Comparison of ENCODE assay signal across 24 cellular contexts in the genomic region with DNA sequence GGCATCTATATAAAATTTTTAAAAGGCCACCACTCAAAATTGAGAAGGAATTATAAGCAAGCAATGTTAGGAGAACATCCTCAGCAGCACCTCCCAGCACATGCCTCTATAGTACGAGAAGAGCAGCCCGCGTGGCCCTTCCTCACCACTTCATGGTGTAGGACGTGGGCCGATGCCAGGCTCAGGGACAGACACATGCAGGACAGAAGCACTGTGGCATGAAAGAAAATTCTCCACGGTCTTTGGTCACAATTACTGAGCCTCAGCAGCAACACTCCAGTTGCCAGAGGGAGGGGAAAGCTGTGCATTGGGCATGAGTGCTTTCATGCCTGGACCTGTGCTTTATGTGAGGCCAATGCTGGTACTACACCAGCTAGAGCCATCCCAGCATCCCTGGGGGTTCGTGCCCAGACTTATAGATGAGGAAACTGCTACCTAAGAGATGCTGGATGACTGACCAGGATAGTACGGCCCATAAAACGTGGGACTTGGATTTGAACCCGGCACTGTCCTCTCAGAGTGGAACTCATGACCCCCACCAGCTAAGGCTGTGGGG.
A peak's percentile ranks its signal among the peaks of the same experiment; 100 is the strongest.
DNase-seq lines count a peak whose midpoint lies in the region; ATAC-seq and TF ChIP-seq lines count a peak whose summit lies in the region.
"Had no signal": no experiment of that assay in that cellular context is flagged by ENCODE, and none has a peak within 500 bp of the region (broad histone marks: within the 10 kb centered on the region; RNA-seq: fewer than 3 reads in every experiment).

No MANE protein-coding gene starts in this region.

- H3K27me3 ChIP-seq in GM23248 (replicated peaks; ENCODE audit: insufficient read depth), result no peaks in the 10 kb centered on the region
- H3K27me3 ChIP-seq in skeletal muscle tissue (ENCODE audit: control insufficient read depth in 3 of 3, insufficient read depth in 3 of 3, low read length in 3 of 3), result peaks cover 0 to 10% (median 3%) of the 10 kb centered on the region in 3 donors
- H3K27me3 ChIP-seq in CD4-positive, alpha-beta memory T cell (ENCODE audit: insufficient read depth, low read length), result no peaks in the 10 kb centered on the region
- H3K27me3 ChIP-seq: body of pancreas, neutrophil had no signal

- H3K9ac ChIP-seq in GM23248 (peak overlapping the region; percentile 68), skeletal muscle tissue (ENCODE audit: low read depth in 1 of 3, low read length in 3 of 3) (no peak overlapping the region)

- H3K27me3 Mint-ChIP-seq in brain, result peaks cover 11% of the 10 kb centered on the region
- H3K27me3 Mint-ChIP-seq in CD4-positive, alpha-beta memory T cell, result no peaks in the 10 kb centered on the region
- H3K27me3 Mint-ChIP-seq: B cell; CD8-positive, alpha-beta memory T cell; memory B cell had no signal

- H3K9me3 Mint-ChIP-seq in brain, result peaks cover 0 to 3% (median 0%) of the 10 kb centered on the region in 5 experiments
- no peaks in the 10 kb centered on the region for H3K9me3 Mint-ChIP-seq in CD4-positive, alpha-beta memory T cell
- H3K9me3 Mint-ChIP-seq: memory B cell had no signal

- no peaks in the 10 kb centered on the region for H4K20me1 ChIP-seq in GM23248 (ENCODE audit: insufficient read depth)

- WGBS in GM23248 (ENCODE audit: low coverage in 1 of 2, low lambda C conversion rate in 2 of 2, missing lambda C conversion rate in 2 of 2), 2 experiments, result 92% methylated on average over 10 of the region's 10 CpGs

- H3K36me3 ChIP-seq in GM23248 (ENCODE audit: low read depth) (no peaks in the 10 kb centered on the region), skeletal muscle tissue (ENCODE audit: control insufficient read depth in 3 of 3, insufficient read depth in 3 of 3, low read length in 3 of 3) (no peaks in the 10 kb centered on the region), mucosa of descending colon (ENCODE audit: low read depth) (no peaks in the 10 kb centered on the region)
- no peaks in the 10 kb centered on the region for H3K36me3 ChIP-seq in CD4-positive, alpha-beta memory T cell (ENCODE audit: insufficient read depth, low read length)
- H3K36me3 ChIP-seq: left lung, neutrophil, prostate gland, thoracic aorta had no signal

- H3K36me3 Mint-ChIP-seq in brain, result no peaks in the 10 kb centered on the region
- no peaks in the 10 kb centered on the region for H3K36me3 Mint-ChIP-seq in CD4-positive, alpha-beta memory T cell
- H3K36me3 Mint-ChIP-seq: CD8-positive, alpha-beta memory T cell; memory B cell had no signal

- H3K79me2 ChIP-seq in GM23248 (ENCODE audit: insufficient read depth), result peaks cover 75% of the 10 kb centered on the region

- H2AFZ ChIP-seq in GM23248, result no peak overlapping the region; the same call in 1 of the 2 replicates

- H3K4me1 ChIP-seq in GM23248 (ENCODE audit: insufficient read depth) (peaks cover 36% of the 10 kb centered on the region), skeletal muscle tissue (ENCODE audit: control insufficient read depth in 3 of 3, insufficient read depth in 3 of 3, low read length in 3 of 3) (peaks cover 0 to 11% (median 0%) of the 10 kb centered on the region in 3 donors), mucosa of descending colon (ENCODE audit: low read depth) (no peaks in the 10 kb centered on the region)
- no peaks in the 10 kb centered on the region for H3K4me1 ChIP-seq in CD4-positive, alpha-beta memory T cell (ENCODE audit: insufficient read depth, low read length)
- H3K4me1 ChIP-seq: body of pancreas, left lung, prostate gland had no signal

- intact Hi-C loops in CD4-positive, alpha-beta memory T cell (cut with micrococcal nuclease), result no loop called here
- intact Hi-C loops in mucosa of descending colon (cut with DNase I, micrococcal nuclease), result no loop called here

- POLR2A ChIA-PET in CD4-positive, alpha-beta memory T cell (lab: Charles Lee; ENCODE audit: partially characterized antibody), result no interaction called here

- no peak for ATAC-seq in mucosa of descending colon
- ATAC-seq: body of pancreas had no signal

- no peak for DNase-seq in GM23248
- DNase-seq in kidney tubule cell (ENCODE audit: low spot score), result peak; percentile 51
- DNase-seq in CD4-positive, alpha-beta memory T cell, result no peak
- DNase-seq in ureter (ENCODE audit: low spot score), result no peak
- DNase-seq in mucosa of descending colon, result no peak
- no peak for DNase-seq in GM19240 (ENCODE audit: insufficient read length, low spot score)
- DNase-seq: ACHN; activated CD4-positive, alpha-beta T cell treated with anti-CD3 and anti-CD28 coated beads, Interleukin-2, amount 50 U/mL, for 48 hours; activated CD4-positive, CD25-positive, alpha-beta regulatory T cell treated with anti-CD3 and anti-CD28 coated beads, Interleukin-2, amount 50 U/mL, for 72 hours; activated naive CD4-positive, alpha-beta T cell treated with Interleukin-2 at 50 U/mL for 16 hours; body of pancreas; CD8-positive, alpha-beta memory T cell; DMS 273 treated with DMSO at 0.1 percent for 48 hours; glutamatergic neuron; NCI-H1694 treated with DMSO at 0.1 percent for 48 hours; stimulated activated naive CD4-positive, alpha-beta T cell had no signal

- CTCF ChIA-PET in CD4-positive, alpha-beta memory T cell (lab: Charles Lee; ENCODE audit: partially characterized antibody), result no interaction called here

- in situ Hi-C loops in GM23248 (cut with MboI), result no loop called here

- no peaks in the 10 kb centered on the region for H3K9me3 ChIP-seq in GM23248 (ENCODE audit: low read depth)
- no peaks in the 10 kb centered on the region for H3K9me3 ChIP-seq in skeletal muscle tissue (ENCODE audit: control insufficient read depth in 3 of 3, low read length in 3 of 3)
- H3K9me3 ChIP-seq in CD4-positive, alpha-beta memory T cell (ENCODE audit: control insufficient read depth in 1 of 2, low read length in 2 of 2), result no peaks in the 10 kb centered on the region
- H3K9me3 ChIP-seq in mucosa of descending colon, result no peaks in the 10 kb centered on the region
- H3K9me3 ChIP-seq: body of pancreas, left lung, neutrophil, prostate gland, thoracic aorta had no signal

- H3K9me2 ChIP-seq in GM23248 (ENCODE audit: insufficient read depth), result no peaks in the 10 kb centered on the region

- H3K4me2 ChIP-seq in GM23248 (ENCODE audit: unreplicated experiment), result peak overlapping the region; percentile 67

- TF ChIP-seq CTCF in brain (conservative IDR thresholded peaks at IDR 0.05), result no peak
- TF ChIP-seq CTCF in mucosa of descending colon (IDR thresholded peaks at IDR 0.05), result no peak

- no peak overlapping the region for H3K4me3 Mint-ChIP-seq in brain
- H3K4me3 Mint-ChIP-seq in CD4-positive, alpha-beta memory T cell, result no peak overlapping the region
- H3K4me3 Mint-ChIP-seq: B cell; CD8-positive, alpha-beta memory T cell; memory B cell had no signal

- H3K4me3 ChIP-seq in GM23248 (no peak overlapping the region), skeletal muscle tissue (ENCODE audit: low read length in 3 of 3) (no peak overlapping the region), mucosa of descending colon (no peak overlapping the region)
- no peak overlapping the region for H3K4me3 ChIP-seq in CD4-positive, alpha-beta memory T cell (ENCODE audit: low read length in 2 of 2)
- H3K4me3 ChIP-seq: body of pancreas, left lung, prostate gland, thoracic aorta had no signal

- peaks cover 45% of the 10 kb centered on the region for H3F3A ChIP-seq in GM23248 (ENCODE audit: insufficient read depth)

- peak overlapping the region; percentile 81 for H3K27ac ChIP-seq in GM23248
- peak overlapping the region; percentile 60 for H3K27ac ChIP-seq in skeletal muscle tissue (ENCODE audit: low read depth, low read length)
- no peak overlapping the region for H3K27ac ChIP-seq in CD4-positive, alpha-beta memory T cell (ENCODE audit: low read depth, low read length)
- H3K27ac ChIP-seq: body of pancreas, neutrophil, prostate gland, thoracic aorta had no signal

- peaks cover 32% of the 10 kb centered on the region for H3K4me1 Mint-ChIP-seq in brain
- H3K4me1 Mint-ChIP-seq in CD4-positive, alpha-beta memory T cell, result no peaks in the 10 kb centered on the region
- H3K4me1 Mint-ChIP-seq: B cell; CD8-positive, alpha-beta memory T cell; memory B cell had no signal

- peak overlapping the region in 4 of 5 experiments; percentile 6 to 75 (median 38) for H3K27ac Mint-ChIP-seq in brain
- no peak overlapping the region for H3K27ac Mint-ChIP-seq in CD4-positive, alpha-beta memory T cell
- H3K27ac Mint-ChIP-seq: B cell; CD8-positive, alpha-beta memory T cell; memory B cell had no signal

Comparison
In these comparisons a context has a peak if more than half of its experiments do, and no peak if none do; other contexts are left out.
1. H3K27ac Mint-ChIP-seq: peak in brain (4 of 5); none in CD4-positive, alpha-beta memory T cell (0 of 7).